ENCODE assay signal across 13 cellular contexts in the genomic region with DNA sequence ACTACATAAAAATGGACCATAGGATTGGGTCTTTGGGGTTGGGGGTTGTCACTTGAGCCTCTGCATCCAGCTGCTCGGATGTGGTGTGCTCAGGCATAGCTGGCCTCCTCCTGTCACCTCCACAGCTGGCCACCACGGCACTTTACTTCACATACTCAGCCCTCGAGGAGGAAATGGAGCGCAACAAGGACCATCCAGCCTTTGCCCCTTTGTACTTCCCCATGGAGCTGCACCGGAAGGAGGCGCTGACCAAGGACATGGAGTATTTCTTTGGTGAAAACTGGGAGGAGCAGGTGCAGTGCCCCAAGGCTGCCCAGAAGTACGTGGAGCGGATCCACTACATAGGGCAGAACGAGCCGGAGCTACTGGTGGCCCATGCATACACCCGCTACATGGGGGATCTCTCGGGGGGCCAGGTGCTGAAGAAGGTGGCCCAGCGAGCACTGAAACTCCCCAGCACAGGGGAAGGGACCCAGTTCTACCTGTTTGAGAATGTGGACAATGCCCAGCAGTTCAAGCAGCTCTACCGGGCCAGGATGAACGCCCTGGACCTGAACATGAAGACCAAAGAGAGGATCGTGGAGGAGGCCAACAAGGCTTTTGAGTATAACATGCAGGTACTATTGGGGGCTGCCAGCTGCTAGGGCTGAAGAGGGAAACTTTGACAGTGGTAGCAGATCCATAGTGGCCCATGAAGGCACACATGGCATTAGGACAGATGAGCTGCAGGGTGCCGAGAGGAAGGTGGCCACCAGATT. TPM values are rescaled to one million over a fixed set of nuclear protein-coding genes. Genes with fewer than 3 reads are reported as not detected.
A peak's percentile ranks its signal among the peaks of the same experiment; 100 is the strongest.
DNase-seq lines count a peak whose midpoint lies in the region; ATAC-seq and TF ChIP-seq lines count a peak whose summit lies in the region.
"Had no signal": no experiment of that assay in that cellular context is flagged by ENCODE, and none has a peak within 500 bp of the region (broad histone marks: within the 10 kb centered on the region; RNA-seq: fewer than 3 reads in every experiment).

No MANE protein-coding gene starts in this region.

- no peak overlapping the region for H3K4me3 ChIP-seq in hepatocyte
- H3K4me3 ChIP-seq: gastroesophageal sphincter had no signal

- no peak for TF ChIP-seq CTCF in hepatocyte (IDR thresholded peaks at IDR 0.05; ENCODE audit: poor library complexity)

- H4K20me1 ChIP-seq in hepatocyte (ENCODE audit: insufficient read depth, poor library complexity, severe bottlenecking), result no peaks in the 10 kb centered on the region

- H3K9me3 Mint-ChIP-seq in activated CD8-positive, alpha-beta memory T cell treated with anti-CD3 and anti-CD28 coated beads, Interleukin-2, amount 10 ng/mL, durations not matched to agents 7 days and 5 days (ENCODE audit: low read depth), result no peaks in the 10 kb centered on the region
- no peaks in the 10 kb centered on the region for H3K9me3 Mint-ChIP-seq in activated T-helper 2 cell treated with anti-CD3 and anti-CD28 coated beads, Interferon-gamma antibody, Interleukin-2, Interleukin-4, amounts not matched to agents 10 μg/mL and 5 μg/mL and 100 μg/mL, durations not matched to agents 14 hours and 24 hours and 36 hours
- H3K9me3 Mint-ChIP-seq in natural killer cell treated with Interleukin-12 subunit alpha and Interleukin-12 subunit beta and Interleukin-15 and Interleukin-18, amount 100 ng/mL, for 72 hours, result no peaks in the 10 kb centered on the region
- H3K9me3 Mint-ChIP-seq: activated CD4-positive, alpha-beta T cell treated with anti-CD3 and anti-CD28 coated beads, Interleukin-2, amount 10 ng/mL, durations not matched to agents 24 days and 14 days had no signal

- H3K4me1 Mint-ChIP-seq in activated CD8-positive, alpha-beta memory T cell treated with anti-CD3 and anti-CD28 coated beads, Interleukin-2, amount 10 ng/mL, durations not matched to agents 7 days and 5 days, result peaks cover 61% of the 10 kb centered on the region
- H3K4me1 Mint-ChIP-seq in activated T-helper 2 cell treated with anti-CD3 and anti-CD28 coated beads, Interferon-gamma antibody, Interleukin-2, Interleukin-4, amounts not matched to agents 10 μg/mL and 5 μg/mL and 100 μg/mL, durations not matched to agents 14 hours and 24 hours and 36 hours (ENCODE audit: low read depth), result peaks cover 39% of the 10 kb centered on the region
- peaks cover 46 to 49% of the 10 kb centered on the region in 2 donors for H3K4me1 Mint-ChIP-seq in natural killer cell treated with Interleukin-12 subunit alpha and Interleukin-12 subunit beta and Interleukin-15 and Interleukin-18, amount 100 ng/mL, for 72 hours (ENCODE audit: low read depth in 2 of 2)

- intact Hi-C loops in activated T-helper 2 cell treated with anti-CD3 and anti-CD28 coated beads, Interferon-gamma antibody, Interleukin-2, Interleukin-4, amounts not matched to agents 10 μg/mL and 5 μg/mL and 100 μg/mL, durations not matched to agents 14 hours and 24 hours and 36 hours (cut with micrococcal nuclease), result loop anchor here (2.0 kb wide), 1 partner anchor 29 kb away; no protein-coding TSS in a partner anchor

- no peak overlapping the region for H3K4me2 ChIP-seq in hepatocyte

- no peaks in the 10 kb centered on the region for H3K36me3 ChIP-seq in hepatocyte (replicated peaks; ENCODE audit: insufficient read depth, low read depth)

- H3K79me2 ChIP-seq in hepatocyte, result peaks cover 11% of the 10 kb centered on the region

- ATAC-seq in activated CD8-positive, alpha-beta memory T cell treated with anti-CD3 and anti-CD28 coated beads, Interleukin-2, amount 10 ng/mL, durations not matched to agents 7 days and 5 days, result no peak
- ATAC-seq in natural killer cell treated with Interleukin-12 subunit alpha and Interleukin-12 subunit beta and Interleukin-15 and Interleukin-18, amount 100 ng/mL, for 72 hours, result no peak
- ATAC-seq in HG02840 (IDR thresholded peaks at IDR 0.05; ENCODE audit: low FRiP score, unreplicated experiment), result no peak
- ATAC-seq: gastroesophageal sphincter had no signal

- H3K9me2 ChIP-seq in hepatocyte (replicated peaks; ENCODE audit: insufficient read depth), result no peaks in the 10 kb centered on the region

- no peaks in the 10 kb centered on the region for H3K9me3 ChIP-seq in hepatocyte (ENCODE audit: low read depth)
- H3K9me3 ChIP-seq: gastroesophageal sphincter had no signal

- H3K4me3 Mint-ChIP-seq in activated CD8-positive, alpha-beta memory T cell treated with anti-CD3 and anti-CD28 coated beads, Interleukin-2, amount 10 ng/mL, durations not matched to agents 7 days and 5 days, result no peak overlapping the region
- no peak overlapping the region for H3K4me3 Mint-ChIP-seq in activated T-helper 2 cell treated with anti-CD3 and anti-CD28 coated beads, Interferon-gamma antibody, Interleukin-2, Interleukin-4, amounts not matched to agents 10 μg/mL and 5 μg/mL and 100 μg/mL, durations not matched to agents 14 hours and 24 hours and 36 hours (ENCODE audit: low read depth)
- H3K4me3 Mint-ChIP-seq in natural killer cell treated with Interleukin-12 subunit alpha and Interleukin-12 subunit beta and Interleukin-15 and Interleukin-18, amount 100 ng/mL, for 72 hours, result no peak overlapping the region
- H3K4me3 Mint-ChIP-seq: activated CD4-positive, alpha-beta T cell treated with anti-CD3 and anti-CD28 coated beads, Interleukin-2, amount 10 ng/mL, durations not matched to agents 24 days and 14 days had no signal

- H3K27me3 Mint-ChIP-seq in activated CD8-positive, alpha-beta memory T cell treated with anti-CD3 and anti-CD28 coated beads, Interleukin-2, amount 10 ng/mL, durations not matched to agents 7 days and 5 days, result no peaks in the 10 kb centered on the region
- H3K27me3 Mint-ChIP-seq in activated T-helper 2 cell treated with anti-CD3 and anti-CD28 coated beads, Interferon-gamma antibody, Interleukin-2, Interleukin-4, amounts not matched to agents 10 μg/mL and 5 μg/mL and 100 μg/mL, durations not matched to agents 14 hours and 24 hours and 36 hours (ENCODE audit: low read depth), result no peaks in the 10 kb centered on the region
- no peaks in the 10 kb centered on the region for H3K27me3 Mint-ChIP-seq in natural killer cell treated with Interleukin-12 subunit alpha and Interleukin-12 subunit beta and Interleukin-15 and Interleukin-18, amount 100 ng/mL, for 72 hours
- H3K27me3 Mint-ChIP-seq: activated CD4-positive, alpha-beta T cell treated with anti-CD3 and anti-CD28 coated beads, Interleukin-2, amount 10 ng/mL, durations not matched to agents 24 days and 14 days had no signal

- H3K27me3 ChIP-seq in hepatocyte, result no peaks in the 10 kb centered on the region
- H3K27me3 ChIP-seq: gastroesophageal sphincter had no signal

- H3K36me3 Mint-ChIP-seq in activated CD8-positive, alpha-beta memory T cell treated with anti-CD3 and anti-CD28 coated beads, Interleukin-2, amount 10 ng/mL, durations not matched to agents 7 days and 5 days, result peaks cover 44% of the 10 kb centered on the region
- peaks cover 55% of the 10 kb centered on the region for H3K36me3 Mint-ChIP-seq in activated T-helper 2 cell treated with anti-CD3 and anti-CD28 coated beads, Interferon-gamma antibody, Interleukin-2, Interleukin-4, amounts not matched to agents 10 μg/mL and 5 μg/mL and 100 μg/mL, durations not matched to agents 14 hours and 24 hours and 36 hours (ENCODE audit: low read depth)
- peaks cover 10% of the 10 kb centered on the region for H3K36me3 Mint-ChIP-seq in natural killer cell treated with Interleukin-12 subunit alpha and Interleukin-12 subunit beta and Interleukin-15 and Interleukin-18, amount 100 ng/mL, for 72 hours

- DNase-seq in activated CD8-positive, alpha-beta memory T cell treated with anti-CD3 and anti-CD28 coated beads, Interleukin-2, amount 10 ng/mL, durations not matched to agents 7 days and 5 days, result no peak
- no peak for DNase-seq in activated CD8-positive, alpha-beta memory T cell treated with anti-CD3 and anti-CD28 coated beads, Interleukin-2, amount 50 U/mL, for 48 hours
- DNase-seq in activated T-helper 2 cell treated with anti-CD3 and anti-CD28 coated beads, Interferon-gamma antibody, Interleukin-2, Interleukin-4, amounts not matched to agents 10 μg/mL and 5 μg/mL and 100 μg/mL, durations not matched to agents 14 hours and 24 hours and 36 hours (ENCODE audit: low spot score), result no peak
- DNase-seq in natural killer cell treated with Interleukin-12 subunit alpha and Interleukin-12 subunit beta and Interleukin-15 and Interleukin-18, amount 100 ng/mL, for 72 hours (ENCODE audit: low spot score), result no peak
- DNase-seq in hepatocyte (ENCODE audit: low spot score), result no peak
- DNase-seq: activated CD4-positive, alpha-beta T cell treated with anti-CD3 and anti-CD28 coated beads, Interleukin-2, amount 10 ng/mL, durations not matched to agents 24 days and 14 days; activated gamma-delta T cell; GF-D8; NCI-H2171 had no signal

- H3K27ac Mint-ChIP-seq in activated CD8-positive, alpha-beta memory T cell treated with anti-CD3 and anti-CD28 coated beads, Interleukin-2, amount 10 ng/mL, durations not matched to agents 7 days and 5 days, result peak overlapping the region; percentile 43
- peak overlapping the region; percentile 28 for H3K27ac Mint-ChIP-seq in activated T-helper 2 cell treated with anti-CD3 and anti-CD28 coated beads, Interferon-gamma antibody, Interleukin-2, Interleukin-4, amounts not matched to agents 10 μg/mL and 5 μg/mL and 100 μg/mL, durations not matched to agents 14 hours and 24 hours and 36 hours
- H3K27ac Mint-ChIP-seq in natural killer cell treated with Interleukin-12 subunit alpha and Interleukin-12 subunit beta and Interleukin-15 and Interleukin-18, amount 100 ng/mL, for 72 hours, result peak overlapping the region; percentile 12 to 68
- H3K27ac Mint-ChIP-seq: activated CD4-positive, alpha-beta T cell treated with anti-CD3 and anti-CD28 coated beads, Interleukin-2, amount 10 ng/mL, durations not matched to agents 24 days and 14 days had no signal

- no peak overlapping the region for H3K27ac ChIP-seq in hepatocyte
- H3K27ac ChIP-seq: gastroesophageal sphincter had no signal

- H2AFZ ChIP-seq in hepatocyte, result no peak overlapping the region

- 96% methylated on average over 17 of the region's 17 CpGs for WGBS in hepatocyte (ENCODE audit: low lambda C conversion rate, missing lambda C conversion rate)

- H3K4me1 ChIP-seq in hepatocyte (ENCODE audit: insufficient read depth), result no peaks in the 10 kb centered on the region

- CTCF ChIA-PET in activated CD8-positive, alpha-beta memory T cell treated with anti-CD3 and anti-CD28 coated beads, Interleukin-2, amount 10 ng/mL, durations not matched to agents 7 days and 5 days (lab: Charles Lee), result interaction anchor here (0.6 to 8.6 kb wide), 23 partner anchors 9 to 156 kb away, joined by 3 to 136 read pairs (median 5); a partner anchor contains a TSS

RNA-seq across cellular contexts. Expression of a gene that starts 30.8 kb away (rescaled TPM):
- total RNA-seq in activated CD8-positive, alpha-beta memory T cell treated with anti-CD3 and anti-CD28 coated beads, Interleukin-2, amount 10 ng/mL, durations not matched to agents 7 days and 5 days, result 10 to 100 TPM; 45.2 to 57.3 TPM
- total RNA-seq in activated T-helper 2 cell treated with anti-CD3 and anti-CD28 coated beads, Interferon-gamma antibody, Interleukin-2, Interleukin-4, amounts not matched to agents 10 μg/mL and 5 μg/mL and 100 μg/mL, durations not matched to agents 14 hours and 24 hours and 36 hours, result 46.0 and 47.9 TPM in 2 replicates
- total RNA-seq in natural killer cell treated with Interleukin-12 subunit alpha and Interleukin-12 subunit beta and Interleukin-15 and Interleukin-18, amount 100 ng/mL, for 72 hours, result 10 to 100 TPM; 24.5 to 28.2 TPM
- 19.7 and 22.0 TPM in 2 replicates for total RNA-seq in hepatocyte
- polyA plus RNA-seq in hepatocyte, result 29.3 and 33.3 TPM in 2 replicates
- total RNA-seq: HT-29 had no signal

RNA-seq across cellular contexts. Expression of a gene that starts 31.6 kb away (rescaled TPM):
- 100 to 1,000 TPM in 1 of 2 experiments, 10 to 100 TPM in 1; 96.5 to 103 TPM for total RNA-seq in activated CD8-positive, alpha-beta memory T cell treated with anti-CD3 and anti-CD28 coated beads, Interleukin-2, amount 10 ng/mL, durations not matched to agents 7 days and 5 days
- 70.2 and 75.2 TPM in 2 replicates for total RNA-seq in activated T-helper 2 cell treated with anti-CD3 and anti-CD28 coated beads, Interferon-gamma antibody, Interleukin-2, Interleukin-4, amounts not matched to agents 10 μg/mL and 5 μg/mL and 100 μg/mL, durations not matched to agents 14 hours and 24 hours and 36 hours
- 100 to 1,000 TPM in 1 of 2 donors, 10 to 100 TPM in 1; 99.5 to 102 TPM for total RNA-seq in natural killer cell treated with Interleukin-12 subunit alpha and Interleukin-12 subunit beta and Interleukin-15 and Interleukin-18, amount 100 ng/mL, for 72 hours
- total RNA-seq in hepatocyte, result 57.7 and 68.8 TPM in 2 replicates
- polyA plus RNA-seq in hepatocyte, result 108 TPM in 2 replicates

RNA-seq across cellular contexts. Expression of a gene that starts 33.3 kb away (rescaled TPM):
- 10 to 100 TPM; 52.5 to 72.5 TPM for total RNA-seq in activated CD8-positive, alpha-beta memory T cell treated with anti-CD3 and anti-CD28 coated beads, Interleukin-2, amount 10 ng/mL, durations not matched to agents 7 days and 5 days
- total RNA-seq in activated T-helper 2 cell treated with anti-CD3 and anti-CD28 coated beads, Interferon-gamma antibody, Interleukin-2, Interleukin-4, amounts not matched to agents 10 μg/mL and 5 μg/mL and 100 μg/mL, durations not matched to agents 14 hours and 24 hours and 36 hours, result 30.7 and 35.2 TPM in 2 replicates
- total RNA-seq in natural killer cell treated with Interleukin-12 subunit alpha and Interleukin-12 subunit beta and Interleukin-15 and Interleukin-18, amount 100 ng/mL, for 72 hours, result 10 to 100 TPM; 40.7 to 80.9 TPM
- 42.7 and 47.6 TPM in 2 replicates for total RNA-seq in hepatocyte
- 47.5 and 49.5 TPM in 2 replicates for polyA plus RNA-seq in hepatocyte

RNA-seq across cellular contexts. Expression of a gene that starts 48.4 kb away (rescaled TPM):
- total RNA-seq in activated CD8-positive, alpha-beta memory T cell treated with anti-CD3 and anti-CD28 coated beads, Interleukin-2, amount 10 ng/mL, durations not matched to agents 7 days and 5 days, result under 1 TPM in 1 of 2 experiments, not detected in 1; 0.14 TPM
- total RNA-seq in activated T-helper 2 cell treated with anti-CD3 and anti-CD28 coated beads, Interferon-gamma antibody, Interleukin-2, Interleukin-4, amounts not matched to agents 10 μg/mL and 5 μg/mL and 100 μg/mL, durations not matched to agents 14 hours and 24 hours and 36 hours, result 0.05 TPM in 1 of 2 replicates, not detected in the other
- not detected for total RNA-seq in natural killer cell treated with Interleukin-12 subunit alpha and Interleukin-12 subunit beta and Interleukin-15 and Interleukin-18, amount 100 ng/mL, for 72 hours
- total RNA-seq in hepatocyte, result 0.12 and 0.20 TPM in 2 replicates
- polyA plus RNA-seq in hepatocyte, result 0.15 TPM in 1 of 2 replicates, not detected in the other
- total RNA-seq: A172; activated CD4-positive, alpha-beta T cell treated with anti-CD3 and anti-CD28 coated beads, Interleukin-2, amount 10 ng/mL, durations not matched to agents 24 days and 14 days; HT-29 had no signal
